ENCODE assay signal across 31 cellular contexts in genomic region chr10:125817318-125817946, GRCh38. TPM values are rescaled to one million over a fixed set of nuclear protein-coding genes. Genes with fewer than 3 reads are reported as not detected.
"Had no signal": no experiment of that assay in that cellular context is flagged by ENCODE, and none has a peak within 500 bp of the region (broad histone marks: within the 10 kb centered on the region; RNA-seq: fewer than 3 reads in every experiment).

No MANE protein-coding gene starts in this region.

- H3K4me2 ChIP-seq: hepatocyte had no signal

- H3K27me3 Mint-ChIP-seq: naive B cell; progenitor cell of endocrine pancreas; stimulated activated memory B cell treated with anti-CD40 and anti-IgM and Interleukin-4, amounts not matched to agents 10 μg/mL and 1 μg/mL and 100 μg/mL, for 72 hours; stimulated activated naive CD8-positive, alpha-beta T cell treated with anti-CD3 and anti-CD28 coated beads, Interleukin-15, amount 100 ng/mL, for 72 hours had no signal

- H3K27me3 ChIP-seq: heart right ventricle, hepatocyte, ovary, sigmoid colon, spleen, testis, thyroid gland, transverse colon, upper lobe of left lung, vagina had no signal

- ATAC-seq: heart right ventricle; left lobe of liver; lower lobe of right lung; natural killer cell; right cardiac atrium; stimulated activated memory B cell treated with anti-CD40 and anti-IgM and Interleukin-4, amounts not matched to agents 10 μg/mL and 1 μg/mL and 100 μg/mL, for 72 hours; stimulated activated naive CD8-positive, alpha-beta T cell treated with anti-CD3 and anti-CD28 coated beads, Interleukin-15, amount 100 ng/mL, for 72 hours had no signal

- FAIRE-seq: islet of Langerhans, small intestine had no signal

- H2AFZ ChIP-seq: hepatocyte had no signal

- H3K9me3 ChIP-seq: heart right ventricle, lower lobe of right lung, ovary, sigmoid colon, spleen, testis, thyroid gland, transverse colon, upper lobe of left lung, vagina had no signal

- DNase-seq: glutamatergic neuron; heart right ventricle; lower lobe of right lung; mammary epithelial cell; mesenchymal stem cell; naive B cell; natural killer cell; ovary; retina; right cardiac atrium; sigmoid colon; small intestine; spleen; stimulated activated CD4-positive, alpha-beta T cell treated with anti-CD3 and anti-CD28 coated beads, Interleukin-2, amount 100 ng/mL, for 48 hours; stimulated activated CD4-positive, alpha-beta T cell treated with anti-CD3 and anti-CD28 coated beads, Interleukin-4, amount 100 ng/mL, for 4 hours; stimulated activated CD8-positive, alpha-beta memory T cell treated with anti-CD3 and anti-CD28 coated beads, Interleukin-4, amount 100 ng/mL, for 48 hours; stimulated activated naive CD4-positive, alpha-beta T cell treated with Interleukin-2 at 50 U/mL for 16 hours; stimulated activated naive CD8-positive, alpha-beta T cell treated with anti-CD3 and anti-CD28 coated beads, Interleukin-15, amount 100 ng/mL, for 72 hours; testis; thyroid gland; transverse colon; upper lobe of left lung had no signal

- H3K4me3 Mint-ChIP-seq: natural killer cell; stimulated activated memory B cell treated with anti-CD40 and anti-IgM and Interleukin-4, amounts not matched to agents 10 μg/mL and 1 μg/mL and 100 μg/mL, for 72 hours; stimulated activated naive CD8-positive, alpha-beta T cell treated with anti-CD3 and anti-CD28 coated beads, Interleukin-15, amount 100 ng/mL, for 72 hours had no signal

- H3K4me3 ChIP-seq: heart right ventricle, hepatocyte, lower lobe of right lung, ovary, sigmoid colon, spleen, testis, thyroid gland, transverse colon, upper lobe of left lung, vagina had no signal

- H3K27ac Mint-ChIP-seq: naive B cell; natural killer cell; stimulated activated memory B cell treated with anti-CD40 and anti-IgM and Interleukin-4, amounts not matched to agents 10 μg/mL and 1 μg/mL and 100 μg/mL, for 72 hours had no signal

- H3K9me3 Mint-ChIP-seq: naive B cell; natural killer cell; stimulated activated memory B cell treated with anti-CD40 and anti-IgM and Interleukin-4, amounts not matched to agents 10 μg/mL and 1 μg/mL and 100 μg/mL, for 72 hours; stimulated activated naive CD8-positive, alpha-beta T cell treated with anti-CD3 and anti-CD28 coated beads, Interleukin-15, amount 100 ng/mL, for 72 hours had no signal

- H3K27ac ChIP-seq: heart right ventricle, hepatocyte, lower lobe of right lung, ovary, sigmoid colon, spleen, testis, thyroid gland, transverse colon, upper lobe of left lung, vagina had no signal

- H3K36me3 ChIP-seq: ovary had no signal

RNA-seq across cellular contexts. Expression of gene MMP21, which starts 41.8 kb away (rescaled TPM):
- total RNA-seq: hepatocyte, lower lobe of right lung, mammary epithelial cell, omental fat pad, progenitor cell of endocrine pancreas, vagina had no signal
- polyA plus RNA-seq: mammary epithelial cell, neural cell, urinary bladder had no signal
